Comparison of ENCODE assay signal across 1 cellular context in the genomic region with DNA sequence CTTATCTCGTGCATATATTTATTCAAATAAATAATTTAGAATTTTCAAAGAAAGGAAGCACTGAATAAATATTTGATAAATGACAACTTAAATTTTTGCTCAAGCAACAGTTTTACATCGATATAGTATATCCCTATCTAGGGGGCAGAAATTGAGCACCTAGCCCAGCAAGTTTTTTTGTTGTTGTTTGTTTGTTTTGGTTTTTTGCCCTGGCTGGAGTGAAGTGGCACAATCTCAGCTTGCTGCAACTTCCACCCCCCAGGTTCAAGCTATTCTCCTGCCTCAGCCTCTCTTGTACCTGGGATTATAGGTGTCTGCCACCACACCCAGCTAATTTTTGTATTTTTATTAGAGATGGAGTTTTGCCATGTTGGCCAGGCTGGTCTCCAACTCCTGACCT.
TF ChIP-seq lines count a peak whose summit lies in the region.

No MANE protein-coding gene starts in this region.

TF ChIP-seq in A549, 52 proteins besides CTCF, POLR2A, EP300 and RAD21:
- no peak for TF ChIP-seq SREBF2 (IDR thresholded peaks at IDR 0.05)
- TF ChIP-seq CBX8 (IDR thresholded peaks at IDR 0.05): no peak
- TF ChIP-seq, protein P1, sequence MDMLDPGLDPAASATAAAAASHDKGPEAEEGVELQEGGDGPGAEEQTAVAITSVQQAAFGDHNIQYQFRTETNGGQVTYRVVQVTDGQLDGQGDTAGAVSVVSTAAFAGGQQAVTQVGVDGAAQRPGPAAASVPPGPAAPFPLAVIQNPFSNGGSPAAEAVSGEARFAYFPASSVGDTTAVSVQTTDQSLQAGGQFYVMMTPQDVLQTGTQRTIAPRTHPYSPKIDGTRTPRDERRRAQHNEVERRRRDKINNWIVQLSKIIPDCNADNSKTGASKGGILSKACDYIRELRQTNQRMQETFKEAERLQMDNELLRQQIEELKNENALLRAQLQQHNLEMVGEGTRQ (IDR thresholded peaks at IDR 0.05): no peak
- no peak for TF ChIP-seq HEYL (CRISPR knock-in tag; IDR thresholded peaks at IDR 0.05)
- TF ChIP-seq, protein P2, sequence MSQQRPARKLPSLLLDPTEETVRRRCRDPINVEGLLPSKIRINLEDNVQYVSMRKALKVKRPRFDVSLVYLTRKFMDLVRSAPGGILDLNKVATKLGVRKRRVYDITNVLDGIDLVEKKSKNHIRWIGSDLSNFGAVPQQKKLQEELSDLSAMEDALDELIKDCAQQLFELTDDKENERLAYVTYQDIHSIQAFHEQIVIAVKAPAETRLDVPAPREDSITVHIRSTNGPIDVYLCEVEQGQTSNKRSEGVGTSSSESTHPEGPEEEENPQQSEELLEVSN (IDR thresholded peaks at IDR 0.05; ENCODE audit: borderline replicate concordance, low read depth): no peak
- TF ChIP-seq MYC (IDR thresholded peaks at IDR 0.05; ENCODE audit: borderline replicate concordance, low read length): no peak
- TF ChIP-seq ZC3H11A (IDR thresholded peaks at IDR 0.05): no peak
- no peak for TF ChIP-seq CHD2 (IDR thresholded peaks at IDR 0.05; ENCODE audit: low read length, partially characterized antibody)
- TF ChIP-seq, protein P3, sequence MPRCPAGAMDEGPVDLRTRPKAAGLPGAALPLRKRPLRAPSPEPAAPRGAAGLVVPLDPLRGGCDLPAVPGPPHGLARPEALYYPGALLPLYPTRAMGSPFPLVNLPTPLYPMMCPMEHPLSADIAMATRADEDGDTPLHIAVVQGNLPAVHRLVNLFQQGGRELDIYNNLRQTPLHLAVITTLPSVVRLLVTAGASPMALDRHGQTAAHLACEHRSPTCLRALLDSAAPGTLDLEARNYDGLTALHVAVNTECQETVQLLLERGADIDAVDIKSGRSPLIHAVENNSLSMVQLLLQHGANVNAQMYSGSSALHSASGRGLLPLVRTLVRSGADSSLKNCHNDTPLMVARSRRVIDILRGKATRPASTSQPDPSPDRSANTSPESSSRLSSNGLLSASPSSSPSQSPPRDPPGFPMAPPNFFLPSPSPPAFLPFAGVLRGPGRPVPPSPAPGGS (IDR thresholded peaks at IDR 0.05): no peak
- TF ChIP-seq, protein P4, sequence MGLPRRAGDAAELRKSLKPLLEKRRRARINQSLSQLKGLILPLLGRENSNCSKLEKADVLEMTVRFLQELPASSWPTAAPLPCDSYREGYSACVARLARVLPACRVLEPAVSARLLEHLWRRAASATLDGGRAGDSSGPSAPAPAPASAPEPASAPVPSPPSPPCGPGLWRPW (IDR thresholded peaks at IDR 0.05): no peak
- no peak for TF ChIP-seq NR3C1 (IDR thresholded peaks at IDR 0.05)
- TF ChIP-seq, protein P5, sequence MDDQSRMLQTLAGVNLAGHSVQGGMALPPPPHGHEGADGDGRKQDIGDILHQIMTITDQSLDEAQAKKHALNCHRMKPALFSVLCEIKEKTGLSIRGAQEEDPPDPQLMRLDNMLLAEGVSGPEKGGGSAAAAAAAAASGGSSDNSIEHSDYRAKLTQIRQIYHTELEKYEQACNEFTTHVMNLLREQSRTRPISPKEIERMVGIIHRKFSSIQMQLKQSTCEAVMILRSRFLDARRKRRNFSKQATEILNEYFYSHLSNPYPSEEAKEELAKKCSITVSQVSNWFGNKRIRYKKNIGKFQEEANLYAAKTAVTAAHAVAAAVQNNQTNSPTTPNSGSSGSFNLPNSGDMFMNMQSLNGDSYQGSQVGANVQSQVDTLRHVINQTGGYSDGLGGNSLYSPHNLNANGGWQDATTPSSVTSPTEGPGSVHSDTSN (IDR thresholded peaks at IDR 0.05): no peak
- TF ChIP-seq ESRRA (IDR thresholded peaks at IDR 0.05; ENCODE audit: borderline replicate concordance, low read length): no peak
